Comparison of ENCODE assay signal across 1 cellular context in genomic region chr5:173941758-173942401, GRCh38.
TF ChIP-seq lines count a peak whose summit lies in the region.

No MANE protein-coding gene starts in this region.

TF ChIP-seq in HepG2, 621 proteins besides CTCF, POLR2A, EP300 and RAD21 (continued from another document):
- no peak for TF ChIP-seq HNRNPK (IDR thresholded peaks at IDR 0.05; ENCODE audit: low read depth, low read length, poor library complexity, severe bottlenecking)
- TF ChIP-seq MAFG (CRISPR knock-in tag; IDR thresholded peaks at IDR 0.05), result no peak
- no peak for TF ChIP-seq ZNF790 (CRISPR knock-in tag; IDR thresholded peaks at IDR 0.05; ENCODE audit: borderline replicate concordance)
- TF ChIP-seq KLF6 (CRISPR knock-in tag; IDR thresholded peaks at IDR 0.05), result 0 out of 2 replicates have a peak, but pooled peaks have one; percentile 38
- TF ChIP-seq ZNF792 (CRISPR knock-in tag; IDR thresholded peaks at IDR 0.05), result peak; percentile 65
- peak; percentile 88 for TF ChIP-seq MED8 (CRISPR knock-in tag; IDR thresholded peaks at IDR 0.05; ENCODE audit: insufficient replicate concordance)
- TF ChIP-seq ZNF878 (CRISPR knock-in tag; IDR thresholded peaks at IDR 0.05), result 0 out of 2 replicates have a peak, but pooled peaks have one; percentile 31
- TF ChIP-seq NCOR1 (IDR thresholded peaks at IDR 0.05; ENCODE audit: borderline replicate concordance, low read length), result no peak; the same call in 1 of the 2 replicates
- no peak for TF ChIP-seq SOX6 (IDR thresholded peaks at IDR 0.05)
- peak; percentile 100 for TF ChIP-seq SOX6 (CRISPR knock-in tag; IDR thresholded peaks at IDR 0.05)
- TF ChIP-seq SETDB1 (CRISPR knock-in tag; IDR thresholded peaks at IDR 0.05; ENCODE audit: borderline replicate concordance), result no peak
- no peak for TF ChIP-seq AGO2 (optimal IDR thresholded peaks at IDR 0.05; ENCODE audit: low read depth, low read length)
- TF ChIP-seq TAF1 (CRISPR knock-in tag; IDR thresholded peaks at IDR 0.05), result no peak
- TF ChIP-seq SOX13 (IDR thresholded peaks at IDR 0.05), result peak; percentile 97
- peak in 1 of 2 experiments; percentile 99; a peak in 2 of 4 replicates for TF ChIP-seq SOX13 (CRISPR knock-in tag; conservative IDR thresholded peaks at IDR 0.05 in 1 of 2, IDR thresholded peaks at IDR 0.05 in 1 of 2)
- TF ChIP-seq ARID4A (CRISPR knock-in tag; IDR thresholded peaks at IDR 0.05; ENCODE audit: borderline replicate concordance), result peak; percentile 46; the same call in 1 of the 2 replicates
- peak; percentile 68; the same call in 1 of the 2 replicates for TF ChIP-seq ZSCAN29 (CRISPR knock-in tag; conservative IDR thresholded peaks at IDR 0.05)
- TF ChIP-seq ZBTB25 (CRISPR knock-in tag; IDR thresholded peaks at IDR 0.05), result peak; percentile 60; the same call in 1 of the 2 replicates
- TF ChIP-seq REST (IDR thresholded peaks at IDR 0.05; ENCODE audit: borderline replicate concordance in 1 of 2, low read depth in 1 of 2, low read length in 2 of 2), result peak in 1 of 2 experiments; percentile 8; a peak in 1 of 4 replicates
- peak; percentile 28; the same call in 1 of the 2 replicates for TF ChIP-seq TFAP4 (IDR thresholded peaks at IDR 0.05; ENCODE audit: borderline replicate concordance, low read depth)
- TF ChIP-seq MAX (IDR thresholded peaks at IDR 0.05), result 0 out of 2 replicates have a peak, but pooled peaks have one; percentile 31
- no peak for TF ChIP-seq CREB1 (IDR thresholded peaks at IDR 0.05)
- peak; percentile 68 for TF ChIP-seq CREB1 (CRISPR knock-in tag; IDR thresholded peaks at IDR 0.05)
- TF ChIP-seq SIX1 (CRISPR knock-in tag; IDR thresholded peaks at IDR 0.05; ENCODE audit: borderline replicate concordance), result peak; percentile 62; the same call in 1 of the 2 replicates
